In genomic region chr11:110565690-110566336, GRCh38 we compare ENCODE assay signal across 14 cellular contexts.
DNase-seq lines count a peak whose midpoint lies in the region; ATAC-seq, FAIRE-seq and TF ChIP-seq lines count a peak whose summit lies in the region.
"Had no signal": no experiment of that assay in that cellular context is flagged by ENCODE, and none has a peak within 500 bp of the region (broad histone marks: within the 10 kb centered on the region; RNA-seq: fewer than 3 reads in every experiment).

No MANE protein-coding gene starts in this region.

- H3K4me3 ChIP-seq in mammary epithelial cell (replicated peaks in 1 of 3; ENCODE audit: insufficient read depth in 1 of 3, low read depth in 2 of 3, low read length in 3 of 3) (no peak overlapping the region), PC-3 (ENCODE audit: low read length) (no peak overlapping the region)
- H3K4me3 ChIP-seq: coronary artery, testis had no signal

- H3K4me1 Mint-ChIP-seq in MCF 10A (ENCODE audit: insufficient read depth, unreplicated experiment), result peaks cover 5% of the 10 kb centered on the region
- H3K4me1 Mint-ChIP-seq: memory B cell had no signal

- H4K20me1 ChIP-seq in mammary epithelial cell (ENCODE audit: insufficient read depth, low read length), result no peaks in the 10 kb centered on the region
- H4K20me1 ChIP-seq in PC-3 (ENCODE audit: low read length), result no peaks in the 10 kb centered on the region

- H3K9me2 ChIP-seq in PC-3 (replicated peaks; ENCODE audit: low read length), result no peaks in the 10 kb centered on the region

- no peak overlapping the region for H3K4me3 Mint-ChIP-seq in MCF 10A (ENCODE audit: unreplicated experiment)
- H3K4me3 Mint-ChIP-seq: memory B cell had no signal

- WGBS in mammary epithelial cell (ENCODE audit: low coverage, missing lambda C conversion rate), result 68% methylated on average over 8 of the region's 9 CpGs

- BruUV-seq in MCF 10A (replicated peaks; lab: Mats Ljungman, UMichigan), result no TSS peak
- no TSS peak for BruUV-seq in mammary epithelial cell (replicated peaks; lab: Mats Ljungman, UMichigan)
- no TSS peak for BruUV-seq in PC-3 (replicated peaks; lab: Mats Ljungman, UMichigan)

- no peak overlapping the region for H3K9ac ChIP-seq in mammary epithelial cell (ENCODE audit: insufficient read depth, low read length)
- no peak overlapping the region for H3K9ac ChIP-seq in PC-3 (ENCODE audit: low read length)

- no peak overlapping the region for H3K27ac ChIP-seq in mammary epithelial cell (ENCODE audit: insufficient read depth, low read depth, low read length)
- H3K27ac ChIP-seq in PC-3 (ENCODE audit: low read length), result no peak overlapping the region
- no peak overlapping the region for H3K27ac ChIP-seq in foreskin keratinocyte
- H3K27ac ChIP-seq: coronary artery, testis had no signal

- H3K27ac Mint-ChIP-seq in MCF 10A (ENCODE audit: low read depth, unreplicated experiment), result no peak overlapping the region
- H3K27ac Mint-ChIP-seq: activated naive CD4-positive, alpha-beta T cell treated with anti-CD3 and anti-CD28 coated beads, Interleukin-2, amount 50 U/mL, for 72 hours; memory B cell had no signal

- TF ChIP-seq POLR2A in GM12892 (IDR thresholded peaks at IDR 0.05; ENCODE audit: low read depth, low read length), result no peak

- dilution Hi-C loops in mammary epithelial cell (cut with HindIII; ENCODE audit: low sequenced_read_pairs), result no loop called here

- no peaks in the 10 kb centered on the region for H3F3A ChIP-seq in PC-3 (ENCODE audit: low read length, unreplicated experiment)

- H3K36me3 ChIP-seq in mammary epithelial cell (ENCODE audit: insufficient read depth, low read length) (no peaks in the 10 kb centered on the region), PC-3 (ENCODE audit: low read depth, low read length) (no peaks in the 10 kb centered on the region)

- H2AFZ ChIP-seq in mammary epithelial cell (ENCODE audit: low read depth, low read length) (no peak overlapping the region), PC-3 (ENCODE audit: low read length) (no peak overlapping the region)

- H3K79me2 ChIP-seq in mammary epithelial cell (ENCODE audit: insufficient read depth, low read length), result no peaks in the 10 kb centered on the region
- no peaks in the 10 kb centered on the region for H3K79me2 ChIP-seq in PC-3 (ENCODE audit: low read length)

- in situ Hi-C loops in mammary epithelial cell (cut with MboI; ENCODE audit: low sequenced_read_pairs in 2 of 2), result no loop called here

- POLR2A ChIA-PET in MCF 10A (lab: Yijun Ruan, JAX), result interaction anchor here (0.6 kb wide), 1 partner anchor 19 kb away, joined by 3 read pairs; no protein-coding TSS in a partner anchor
- POLR2A ChIA-PET in PC-3 (lab: Charles Lee; ENCODE audit: unreplicated experiment), result no interaction called here

- H3K4me1 ChIP-seq in mammary epithelial cell (ENCODE audit: insufficient read depth, low read length) (no peaks in the 10 kb centered on the region), PC-3 (ENCODE audit: insufficient read depth, low read length) (no peaks in the 10 kb centered on the region), foreskin keratinocyte (no peaks in the 10 kb centered on the region)

- TF ChIP-seq CTCF in MCF 10A (IDR thresholded peaks at IDR 0.05; ENCODE audit: unreplicated experiment), result no peak
- no peak for TF ChIP-seq CTCF in mammary epithelial cell (conservative IDR thresholded peaks at IDR 0.05 in 1 of 2, IDR thresholded peaks at IDR 0.05 in 1 of 2; ENCODE audit: extremely low read depth in 1 of 2, insufficient read depth in 1 of 2, low read depth in 1 of 2, low read length in 2 of 2)
- no peak for TF ChIP-seq CTCF in PC-3 (conservative IDR thresholded peaks at IDR 0.05; ENCODE audit: low read depth, low read length)
- no peak for TF ChIP-seq CTCF in foreskin keratinocyte (conservative IDR thresholded peaks at IDR 0.05)

- no peaks in the 10 kb centered on the region for H3K9me3 ChIP-seq in mammary epithelial cell (replicated peaks; ENCODE audit: insufficient read depth, low read length)
- no peaks in the 10 kb centered on the region for H3K9me3 ChIP-seq in PC-3 (ENCODE audit: low read length)
- H3K9me3 ChIP-seq: testis had no signal

- intact Hi-C loops in MCF 10A (cut with micrococcal nuclease) (no loop called here), mammary epithelial cell (cut with micrococcal nuclease) (no loop called here), PC-3 (cut with micrococcal nuclease) (no loop called here)

- ATAC-seq in PC-3, result no peak
- ATAC-seq in foreskin keratinocyte, result peak; percentile 89
- ATAC-seq in HG03460 (IDR thresholded peaks at IDR 0.05; ENCODE audit: unreplicated experiment), result no peak
- ATAC-seq in GM18519 (IDR thresholded peaks at IDR 0.05; ENCODE audit: low FRiP score, unreplicated experiment), result no peak
- ATAC-seq: activated naive CD4-positive, alpha-beta T cell treated with anti-CD3 and anti-CD28 coated beads, Interleukin-2, amount 50 U/mL, for 72 hours had no signal

- H3K4me2 ChIP-seq in mammary epithelial cell (ENCODE audit: insufficient read depth, low read depth, low read length) (no peak overlapping the region), PC-3 (ENCODE audit: low read length) (no peak overlapping the region)

- no peaks in the 10 kb centered on the region for H3K9me3 Mint-ChIP-seq in MCF 10A (ENCODE audit: unreplicated experiment)
- H3K9me3 Mint-ChIP-seq: activated naive CD4-positive, alpha-beta T cell treated with anti-CD3 and anti-CD28 coated beads, Interleukin-2, amount 50 U/mL, for 72 hours; memory B cell had no signal

- CTCF ChIA-PET in MCF 10A (lab: Yijun Ruan, JAX) (no interaction called here), mammary epithelial cell (lab: Charles Lee; ENCODE audit: low non-redundant PET) (no interaction called here), PC-3 (lab: Charles Lee) (no interaction called here)

- no peak for FAIRE-seq in GM12892 (lab: Jason Lieb, UNC)
- FAIRE-seq: G401.6 had no signal

- no peaks in the 10 kb centered on the region for H3K36me3 Mint-ChIP-seq in MCF 10A (ENCODE audit: insufficient read depth, unreplicated experiment)
- H3K36me3 Mint-ChIP-seq: activated naive CD4-positive, alpha-beta T cell treated with anti-CD3 and anti-CD28 coated beads, Interleukin-2, amount 50 U/mL, for 72 hours; memory B cell had no signal

- H3K27me3 Mint-ChIP-seq in MCF 10A (ENCODE audit: insufficient read depth, unreplicated experiment), result peaks cover 70% of the 10 kb centered on the region

- DNase-seq in MCF 10A (ENCODE audit: unreplicated experiment) (peak; percentile 74), mammary epithelial cell (no peak), PC-3 (peak; percentile 11), foreskin keratinocyte (peak; percentile 48 to 68), ureter (ENCODE audit: low spot score) (peak; percentile 56), GM12892 (ENCODE audit: insufficient read length) (no peak)
- DNase-seq: activated CD4-positive, alpha-beta T cell treated with anti-CD3 and anti-CD28 coated beads, Interleukin-2, amount 50 U/mL, for 48 hours had no signal

- H3K27me3 ChIP-seq in mammary epithelial cell (ENCODE audit: insufficient read depth, low read length) (peaks cover 2% of the 10 kb centered on the region), PC-3 (ENCODE audit: low read length) (peaks cover 58% of the 10 kb centered on the region), foreskin keratinocyte (peaks cover 54% of the 10 kb centered on the region)
- H3K27me3 ChIP-seq: testis had no signal

Comparison
In these comparisons a context has a peak if more than half of its experiments do, and no peak if none do; other contexts are left out.
1. DNase-seq: peak in MCF 10A (single experiment), PC-3 (single experiment), foreskin keratinocyte (2 of 2) and ureter (single experiment); none in mammary epithelial cell (single experiment) and GM12892 (single experiment).